8 cellular contexts compared by ENCODE assay signal in the genomic region with DNA sequence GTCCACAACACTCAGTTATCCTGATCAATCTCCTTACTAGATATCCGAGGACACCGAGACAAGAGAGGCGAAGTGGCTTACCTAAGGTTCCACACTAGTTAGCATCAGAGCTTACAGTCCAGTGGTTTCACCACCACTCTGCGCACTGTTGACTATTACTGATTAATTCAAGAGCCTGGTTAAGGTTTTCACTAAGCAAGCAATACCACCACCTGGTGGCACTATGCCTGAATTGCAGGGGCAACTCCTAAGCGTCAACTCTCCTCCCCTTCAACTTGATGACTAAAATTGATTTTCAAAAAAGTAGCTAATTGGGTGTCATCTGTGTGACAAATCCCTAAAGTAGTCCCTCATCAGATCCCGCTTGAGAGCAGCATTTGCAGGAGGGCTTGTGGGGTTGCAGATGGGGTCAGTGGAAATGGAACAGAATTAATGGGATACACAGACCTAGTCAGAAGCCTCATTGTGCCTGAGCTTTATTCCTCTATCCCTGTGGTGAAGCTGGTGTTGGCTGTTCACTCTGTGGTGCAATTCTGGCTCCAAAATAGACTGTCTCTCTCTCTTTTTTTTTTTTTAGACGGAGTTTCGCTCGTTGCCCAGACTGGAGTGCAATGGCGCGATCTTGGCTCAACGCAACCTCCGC. TPM values are rescaled to one million over a fixed set of nuclear protein-coding genes. Genes with fewer than 3 reads are reported as not detected.
A peak's percentile ranks its signal among the peaks of the same experiment; 100 is the strongest.
DNase-seq lines count a peak whose midpoint lies in the region; ATAC-seq, FAIRE-seq and TF ChIP-seq lines count a peak whose summit lies in the region.

No MANE protein-coding gene starts in this region.

- CTCF ChIA-PET in A549 (lab: Yijun Ruan, JAX), result interaction anchor here (0.7 to 1.2 kb wide), 2 partner anchors 292 to 398 kb away, joined by 3 read pairs; no protein-coding TSS in a partner anchor
- CTCF ChIA-PET in Panc1 (lab: Charles Lee), result interaction anchor here (0.5 to 0.8 kb wide), 4 partner anchors 20 to 1339 kb away, joined by 3 to 6 read pairs (median 4); no protein-coding TSS in a partner anchor
- CTCF ChIA-PET in mammary epithelial cell (lab: Charles Lee; ENCODE audit: low non-redundant PET), result no interaction called here

- H3K4me3 ChIP-seq in A549 (no peak overlapping the region), Panc1 (ENCODE audit: low read depth in 2 of 2, low read length in 2 of 2) (no peak overlapping the region), mammary epithelial cell (replicated peaks in 1 of 3; ENCODE audit: insufficient read depth in 1 of 3, low read depth in 2 of 3, low read length in 3 of 3) (no peak overlapping the region), ovary (no peak overlapping the region)

- H3K27me3 ChIP-seq in Panc1 (ENCODE audit: control insufficient read depth, insufficient read depth, low read length) (no peaks in the 10 kb centered on the region), mammary epithelial cell (ENCODE audit: insufficient read depth, low read length) (no peaks in the 10 kb centered on the region), ovary (no peaks in the 10 kb centered on the region)

- no peak overlapping the region for H3K4me2 ChIP-seq in A549
- H3K4me2 ChIP-seq in mammary epithelial cell (ENCODE audit: insufficient read depth, low read depth, low read length), result no peak overlapping the region

- no peak overlapping the region for H3K9ac ChIP-seq in mammary epithelial cell (ENCODE audit: insufficient read depth, low read length)

- intact Hi-C loops in Panc1 (cut with micrococcal nuclease; ENCODE audit: unreplicated experiment) (loop anchor here (5.0 kb wide), 1 partner anchor 120 kb away; no protein-coding TSS in a partner anchor), mammary epithelial cell (cut with micrococcal nuclease) (no loop called here), sciatic nerve (cut with DNase I) (no loop called here), ovary (cut with DNase I) (no loop called here)

- in situ Hi-C loops in Panc1 (cut with HindIII; ENCODE audit: low pct_unique_long_range_greater_than_20kb, low sequenced_read_pairs), result no loop called here
- in situ Hi-C loops in mammary epithelial cell (cut with MboI; ENCODE audit: low sequenced_read_pairs in 2 of 2), result no loop called here

- H3K36me3 ChIP-seq in Panc1 (ENCODE audit: control insufficient read depth, insufficient read depth, low read length) (no peaks in the 10 kb centered on the region), mammary epithelial cell (ENCODE audit: insufficient read depth, low read length) (no peaks in the 10 kb centered on the region), ovary (no peaks in the 10 kb centered on the region)

- TF ChIP-seq EP300 in A549 (IDR thresholded peaks at IDR 0.05), result no peak
- no peak for TF ChIP-seq EP300 in ovary (IDR thresholded peaks at IDR 0.05)

- H3K27me3 Mint-ChIP-seq in progenitor cell of endocrine pancreas, result peaks cover 11% of the 10 kb centered on the region

- H3K4me3 Mint-ChIP-seq in progenitor cell of endocrine pancreas (ENCODE audit: low read depth), result no peak overlapping the region

- H3K4me1 Mint-ChIP-seq in progenitor cell of endocrine pancreas (ENCODE audit: low read depth), result peaks cover 5% of the 10 kb centered on the region

- TF ChIP-seq CTCF in A549 (IDR thresholded peaks at IDR 0.05) (peak; percentile 33), GM12872 (IDR thresholded peaks at IDR 0.05; ENCODE audit: insufficient read depth, low read depth, low read length) (peak; percentile 79), Panc1 (IDR thresholded peaks at IDR 0.05) (peak; percentile 88), mammary epithelial cell (conservative IDR thresholded peaks at IDR 0.05 in 1 of 2, IDR thresholded peaks at IDR 0.05 in 1 of 2; ENCODE audit: extremely low read depth in 1 of 2, insufficient read depth in 1 of 2, low read depth in 1 of 2, low read length in 2 of 2) (peak; percentile 62 to 82), progenitor cell of endocrine pancreas (IDR thresholded peaks at IDR 0.05; ENCODE audit: unreplicated experiment) (peak; percentile 71), ovary (IDR thresholded peaks at IDR 0.05) (no peak)

- H3K9me3 ChIP-seq in A549 (no peaks in the 10 kb centered on the region), Panc1 (ENCODE audit: control insufficient read depth, insufficient read depth, low read depth, low read length) (no peaks in the 10 kb centered on the region), mammary epithelial cell (replicated peaks; ENCODE audit: insufficient read depth, low read length) (no peaks in the 10 kb centered on the region), ovary (no peaks in the 10 kb centered on the region)

- peak; percentile 34 to 55 for DNase-seq in A549 (ENCODE audit: low read depth in 1 of 2, low spot score in 1 of 2)
- no peak for DNase-seq in Panc1 (ENCODE audit: low read depth, low spot score)
- no peak for DNase-seq in mammary epithelial cell
- no peak for DNase-seq in progenitor cell of endocrine pancreas (ENCODE audit: low spot score, unreplicated experiment)
- DNase-seq in sciatic nerve (ENCODE audit: low spot score), result no peak
- no peak for DNase-seq in ovary

- TF ChIP-seq RAD21 in A549 (conservative IDR thresholded peaks at IDR 0.05 in 1 of 2, IDR thresholded peaks at IDR 0.05 in 1 of 2), result peak; percentile 39 to 62; a peak in 4 of 5 replicates

- peak in 1 of 2 experiments; percentile 49; a peak in 3 of 6 replicates for ATAC-seq in A549
- peak; percentile 68 for ATAC-seq in Panc1
- no peak for ATAC-seq in sciatic nerve
- no peak for ATAC-seq in HG03280 (IDR thresholded peaks at IDR 0.05; ENCODE audit: unreplicated experiment)

- POLR2A ChIA-PET in A549 (lab: Yijun Ruan, JAX), result no interaction called here
- POLR2A ChIA-PET in Panc1 (lab: Charles Lee), result no interaction called here

- H3K27ac ChIP-seq in A549 (no peak overlapping the region), Panc1 (ENCODE audit: low read length) (no peak overlapping the region), mammary epithelial cell (ENCODE audit: insufficient read depth, low read depth, low read length) (no peak overlapping the region), ovary (no peak overlapping the region)

- H3K36me3 Mint-ChIP-seq in progenitor cell of endocrine pancreas (ENCODE audit: insufficient read depth), result no peaks in the 10 kb centered on the region

- no peaks in the 10 kb centered on the region for H4K20me1 ChIP-seq in mammary epithelial cell (ENCODE audit: insufficient read depth, low read length)

- no peak overlapping the region for H2AFZ ChIP-seq in mammary epithelial cell (ENCODE audit: low read depth, low read length)

- BruUV-seq in Panc1 (replicated peaks; lab: Mats Ljungman, UMichigan) (no TSS peak), mammary epithelial cell (replicated peaks; lab: Mats Ljungman, UMichigan) (no TSS peak)

- WGBS in A549 (ENCODE audit: missing lambda C conversion rate), result 84% methylated on average over 13 of the region's 13 CpGs
- WGBS in mammary epithelial cell (ENCODE audit: low coverage, missing lambda C conversion rate), result 90% methylated on average over 13 of the region's 13 CpGs
- WGBS in ovary, 3 donors, result 85 to 89% (median 87%) methylated on average over 13 of the region's 13 CpGs

- peaks cover 14% of the 10 kb centered on the region for H3K4me1 ChIP-seq in A549
- no peaks in the 10 kb centered on the region; the same call in 1 of the 2 replicates for H3K4me1 ChIP-seq in Panc1 (ENCODE audit: control insufficient read depth, insufficient read depth, low read length)
- peaks cover 17% of the 10 kb centered on the region for H3K4me1 ChIP-seq in mammary epithelial cell (ENCODE audit: insufficient read depth, low read length)
- H3K4me1 ChIP-seq in ovary (ENCODE audit: insufficient read depth), result no peaks in the 10 kb centered on the region

- H3K79me2 ChIP-seq in mammary epithelial cell (ENCODE audit: insufficient read depth, low read length), result no peaks in the 10 kb centered on the region

- dilution Hi-C loops in mammary epithelial cell (cut with HindIII; ENCODE audit: low sequenced_read_pairs), result no loop called here

- FAIRE-seq in A549 (lab: Jason Lieb, UNC), result no peak

- TF ChIP-seq POLR2A in A549 (IDR thresholded peaks at IDR 0.05; ENCODE audit: low read length) (no peak), ovary (IDR thresholded peaks at IDR 0.05) (no peak)

- peaks cover 3% of the 10 kb centered on the region for H3K9me3 Mint-ChIP-seq in progenitor cell of endocrine pancreas (ENCODE audit: low read depth)

- H3K27ac Mint-ChIP-seq in progenitor cell of endocrine pancreas, result no peak overlapping the region

TF ChIP-seq in A549, 52 proteins besides CTCF, POLR2A, EP300 and RAD21 (continues in another document):
- TF ChIP-seq SMC3 (IDR thresholded peaks at IDR 0.05), result 0 out of 3 replicates have a peak, but pooled peaks have one; percentile 31

RNA-seq across cellular contexts. Expression of gene TTC22, which starts 9.1 kb away (rescaled TPM):
- polyA plus RNA-seq in A549 (2011; rRNA removed) (not detected in 2 replicates), A549 (2017; fragmentation: RNase III; extraction: RNeasy Plus Mini Kit Qiagen cat#74134 plus additional on column Dnase treatment) (not detected in 3 replicates), mammary epithelial cell (7.0 TPM), ovary (under 1 TPM; 0.21 to 0.47 TPM)
- polyA plus RNA-seq in A549 (2012; cell fraction: cytosol; rRNA removed), result not detected in 2 replicates
- not detected in 2 replicates for polyA plus RNA-seq in A549 (2012; cell fraction: nucleus; rRNA removed)
- not detected in 2 replicates for polyA minus RNA-seq in A549 (2011; rRNA and poly(A)+ RNA removed)
- total RNA-seq in Panc1 (2021; ENCODE audit: unreplicated experiment) (0.10 TPM), mammary epithelial cell (10 to 100 TPM in 1 of 2 donors, 1 to 10 TPM in 1; 7.9 to 13.3 TPM), progenitor cell of endocrine pancreas (2.4 TPM in 2 replicates), sciatic nerve (0.36 TPM), ovary (1 to 10 TPM in 4 of 7 donors, under 1 TPM in 3; 0.13 to 9.1 (median 1.1) TPM)
- 0.08 TPM for polyA plus RNA-seq in Panc1 (2012; ENCODE audit: insufficient read length)
- 10.0 TPM for polyA minus RNA-seq in mammary epithelial cell

RNA-seq across cellular contexts. Expression of gene PARS2, which starts 27.7 kb away (rescaled TPM):
- polyA plus RNA-seq in A549 (2011; rRNA removed) (2.3 and 3.7 TPM in 2 replicates), A549 (2017; fragmentation: RNase III; extraction: RNeasy Plus Mini Kit Qiagen cat#74134 plus additional on column Dnase treatment) (2.8 to 2.9 TPM (median 2.9 TPM) in 3 replicates), mammary epithelial cell (3.5 TPM), ovary (1 to 10 TPM; 4.3 to 6.4 TPM)
- 1.2 and 1.6 TPM in 2 replicates for polyA plus RNA-seq in A549 (2012; cell fraction: cytosol; rRNA removed)
- polyA plus RNA-seq in A549 (2012; cell fraction: nucleus; rRNA removed), result 1.2 and 1.5 TPM in 2 replicates
- polyA minus RNA-seq in A549 (2011; rRNA and poly(A)+ RNA removed), result 6.2 and 7.4 TPM in 2 replicates
- total RNA-seq in Panc1 (2021; ENCODE audit: unreplicated experiment) (4.4 TPM), mammary epithelial cell (10 to 100 TPM in 1 of 2 donors, 1 to 10 TPM in 1; 4.5 to 10.3 TPM), progenitor cell of endocrine pancreas (9.1 and 11.0 TPM in 2 replicates), sciatic nerve (3.6 TPM), ovary (1 to 10 TPM; 3.2 to 9.6 (median 7.0) TPM)
- polyA plus RNA-seq in Panc1 (2012; ENCODE audit: insufficient read length), result 5.9 TPM
- polyA minus RNA-seq in mammary epithelial cell, result 11.1 TPM

Comparison
In these comparisons a context has a peak if more than half of its experiments do, and no peak if none do; other contexts are left out.
1. DNase-seq: peak in A549 (2 of 2); none in Panc1 (single experiment), mammary epithelial cell (single experiment), progenitor cell of endocrine pancreas (single experiment), sciatic nerve (single experiment) and ovary (0 of 5).
2. CTCF ChIP-seq: peak in A549 (single experiment), GM12872 (single experiment), Panc1 (single experiment), mammary epithelial cell (2 of 2) and progenitor cell of endocrine pancreas (single experiment); none in ovary (0 of 3).